18 cellular contexts compared by ENCODE assay signal in the genomic region with DNA sequence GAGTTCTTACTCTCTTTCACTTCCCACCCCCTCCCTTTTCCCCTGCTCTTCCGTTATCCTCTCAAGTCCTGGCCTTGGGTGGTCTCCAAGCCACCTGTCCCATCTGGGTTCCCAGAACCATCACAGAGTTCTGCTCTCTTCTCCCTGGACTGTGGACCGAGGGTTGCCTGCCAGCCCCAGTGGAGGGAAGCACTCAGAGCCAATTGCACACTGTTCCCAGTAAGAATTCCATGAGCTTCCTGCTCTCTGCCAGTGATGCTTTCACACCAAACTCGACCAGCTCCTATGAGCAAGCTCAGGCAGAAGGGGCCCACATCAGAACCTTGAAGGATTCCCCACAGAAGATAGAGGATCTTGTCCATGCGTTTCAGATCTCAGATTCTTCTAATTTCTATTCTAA.
"Had no signal": no experiment of that assay in that cellular context is flagged by ENCODE, and none has a peak within 500 bp of the region (broad histone marks: within the 10 kb centered on the region; RNA-seq: fewer than 3 reads in every experiment).

No MANE protein-coding gene starts in this region.

- DNase-seq: natural killer cell; occipital lobe; ovary; psoas muscle; right cardiac atrium; right lobe of liver; sigmoid colon; small intestine; stimulated activated CD4-positive, alpha-beta T cell treated with anti-CD3 and anti-CD28 coated beads, Interleukin-12 subunit alpha, Interleukin-12 subunit beta, amount 100 ng/mL, for 4 hours; stimulated activated CD4-positive, alpha-beta T cell treated with anti-CD3 and anti-CD28 coated beads, Interleukin-1b, Interleukin-23, amount 100 ng/mL, for 48 hours; stimulated activated CD4-positive, alpha-beta T cell treated with anti-CD3 and anti-CD28 coated beads, Interleukin-4, amount 100 ng/mL, for 24 hours; stimulated activated naive B cell treated with anti-CD40 and anti-IgM and Interleukin-4, amounts not matched to agents 10 μg/mL and 1 μg/mL and 100 μg/mL, for 72 hours; stimulated activated naive CD4-positive, alpha-beta T cell treated with Interleukin-2 at 50 U/mL for 16 hours; stomach; thyroid gland; trophoblast cell; upper lobe of left lung had no signal

- ATAC-seq: natural killer cell; right cardiac atrium; right lobe of liver; stimulated activated effector memory CD8-positive, alpha-beta T cell treated with anti-CD3 and anti-CD28 coated beads, Interleukin-12 subunit alpha, Interleukin-12 subunit beta, amount 100 ng/mL, for 72 hours; stimulated activated naive B cell treated with anti-CD40 and anti-IgM and Interleukin-4, amounts not matched to agents 10 μg/mL and 1 μg/mL and 100 μg/mL, for 72 hours had no signal
